In genomic region chr19:44735011-44735410, GRCh38 we compare ENCODE assay signal across 1 cellular context.
TF ChIP-seq lines count a peak whose summit lies in the region.

No MANE protein-coding gene starts in this region.

TF ChIP-seq in H1, 55 proteins besides CTCF, POLR2A, EP300 and RAD21:
- TF ChIP-seq TAF7 (optimal IDR thresholded peaks at IDR 0.05; ENCODE audit: borderline replicate concordance, low read depth, low read length) (peak; percentile 59), RBBP5 (IDR thresholded peaks at IDR 0.05; ENCODE audit: borderline replicate concordance, low read depth, low read length) (no peak)
